16 cellular contexts compared by ENCODE assay signal in the genomic region with DNA sequence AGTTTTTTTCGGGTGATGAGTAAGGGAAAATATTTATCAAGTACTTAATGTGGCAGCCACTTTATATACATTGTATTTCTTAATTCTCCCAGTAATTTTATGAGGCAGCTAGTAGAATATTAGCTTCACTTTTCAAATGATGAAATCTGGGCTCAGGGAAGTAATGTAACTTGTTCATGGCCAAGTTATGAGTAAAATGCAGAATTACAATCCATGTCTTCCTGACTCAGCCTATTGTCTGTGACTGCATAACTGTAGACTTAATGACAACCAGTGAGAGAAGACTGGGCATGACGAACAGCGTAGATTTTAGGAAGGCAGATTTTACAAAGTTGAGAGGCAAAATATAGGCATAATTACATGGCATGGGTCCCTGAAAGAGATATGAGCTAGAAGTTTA.
DNase-seq lines count a peak whose midpoint lies in the region; TF ChIP-seq lines count a peak whose summit lies in the region.
"Had no signal": no experiment of that assay in that cellular context is flagged by ENCODE, and none has a peak within 500 bp of the region (broad histone marks: within the 10 kb centered on the region; RNA-seq: fewer than 3 reads in every experiment).

No MANE protein-coding gene starts in this region.

- no peak for TF ChIP-seq CTCF in MCF 10A (IDR thresholded peaks at IDR 0.05; ENCODE audit: unreplicated experiment)
- TF ChIP-seq CTCF in mammary epithelial cell (conservative IDR thresholded peaks at IDR 0.05 in 1 of 2, IDR thresholded peaks at IDR 0.05 in 1 of 2; ENCODE audit: extremely low read depth in 1 of 2, insufficient read depth in 1 of 2, low read depth in 1 of 2, low read length in 2 of 2): no peak
- TF ChIP-seq CTCF in MM.1S (IDR thresholded peaks at IDR 0.05; ENCODE audit: low read length): no peak
- TF ChIP-seq CTCF in vagina (IDR thresholded peaks at IDR 0.05): no peak

- DNase-seq in MCF 10A (ENCODE audit: unreplicated experiment): peak; percentile 35
- no peak for DNase-seq in mammary epithelial cell
- DNase-seq in amniotic epithelial cell (ENCODE audit: low read depth): peak; percentile 0
- DNase-seq in kidney glomerular epithelial cell (lab: John Stamatoyannopoulos, UW): peak; percentile 15
- no peak for DNase-seq in CD4-positive, alpha-beta memory T cell
- DNase-seq in MM.1S: no peak
- no peak for DNase-seq in vagina (ENCODE audit: extremely low spot score in 2 of 2)
- DNase-seq in C1 segment of cervical spinal cord (lab: John Stamatoyannopoulos, UW): no peak
- DNase-seq: NCI-H1417 treated with DMSO at 0.1 percent for 48 hours, NCI-H2029, NCI-H2171 treated with DMSO at 0.1 percent for 48 hours, NCI-H510A, NCI-H774, PC-9 had no signal

- no peaks in the 10 kb centered on the region for H3K9me3 Mint-ChIP-seq in MCF 10A (ENCODE audit: unreplicated experiment)
- peaks cover 0 to 3% (median 0%) of the 10 kb centered on the region in 8 donors for H3K9me3 Mint-ChIP-seq in CD4-positive, alpha-beta memory T cell
- H3K9me3 Mint-ChIP-seq: GM23338 had no signal

- no peaks in the 10 kb centered on the region for H3K27me3 Mint-ChIP-seq in MCF 10A (ENCODE audit: insufficient read depth, unreplicated experiment)
- H3K27me3 Mint-ChIP-seq in CD4-positive, alpha-beta memory T cell: no peaks in the 10 kb centered on the region

- H3K4me2 ChIP-seq in mammary epithelial cell (ENCODE audit: insufficient read depth, low read depth, low read length) (no peak overlapping the region), MM.1S (ENCODE audit: low read depth, low read length) (no peak overlapping the region)
- H3K4me2 ChIP-seq: GM23338, PC-9 had no signal

- CTCF ChIA-PET in MCF 10A (lab: Yijun Ruan, JAX) (interaction anchor here (0.6 kb wide), 1 partner anchor 60 kb away, joined by 3 read pairs; no protein-coding TSS in a partner anchor), mammary epithelial cell (lab: Charles Lee; ENCODE audit: low non-redundant PET) (interaction anchor here (0.6 kb wide), 1 partner anchor 72 kb away, joined by 3 read pairs; no protein-coding TSS in a partner anchor)
- CTCF ChIA-PET in CD4-positive, alpha-beta memory T cell (lab: Charles Lee; ENCODE audit: partially characterized antibody): no interaction called here

- intact Hi-C loops in MCF 10A (cut with micrococcal nuclease) (no loop called here), mammary epithelial cell (cut with micrococcal nuclease) (loop anchor here (5.0 kb wide), 1 partner anchor 168 kb away; no protein-coding TSS in a partner anchor), vagina (cut with DNase I) (no loop called here)
- intact Hi-C loops in CD4-positive, alpha-beta memory T cell (cut with micrococcal nuclease): no loop called here

- H3K36me3 Mint-ChIP-seq in MCF 10A (ENCODE audit: insufficient read depth, unreplicated experiment): no peaks in the 10 kb centered on the region
- no peaks in the 10 kb centered on the region for H3K36me3 Mint-ChIP-seq in CD4-positive, alpha-beta memory T cell

- TF ChIP-seq POLR2A in vagina (IDR thresholded peaks at IDR 0.05): no peak

- H3K36me3 ChIP-seq in mammary epithelial cell (ENCODE audit: insufficient read depth, low read length): no peaks in the 10 kb centered on the region
- H3K36me3 ChIP-seq in CD4-positive, alpha-beta memory T cell (ENCODE audit: insufficient read depth, low read length): no peaks in the 10 kb centered on the region
- H3K36me3 ChIP-seq in MM.1S (replicated peaks; ENCODE audit: insufficient read depth, low read length): no peaks in the 10 kb centered on the region
- H3K36me3 ChIP-seq in vagina: no peaks in the 10 kb centered on the region

- H3K4me1 ChIP-seq in mammary epithelial cell (ENCODE audit: insufficient read depth, low read length) (no peaks in the 10 kb centered on the region), MM.1S (ENCODE audit: low read length) (no peaks in the 10 kb centered on the region), vagina (no peaks in the 10 kb centered on the region)
- no peaks in the 10 kb centered on the region for H3K4me1 ChIP-seq in CD4-positive, alpha-beta memory T cell (ENCODE audit: insufficient read depth, low read length)

- peaks cover 13% of the 10 kb centered on the region for H3K4me1 Mint-ChIP-seq in MCF 10A (ENCODE audit: insufficient read depth, unreplicated experiment)
- H3K4me1 Mint-ChIP-seq in CD4-positive, alpha-beta memory T cell: no peaks in the 10 kb centered on the region
- H3K4me1 Mint-ChIP-seq: GM23338 had no signal

- WGBS in mammary epithelial cell (ENCODE audit: low coverage, missing lambda C conversion rate): 73% methylated on average over 3 of the region's 3 CpGs

- H3K27me3 ChIP-seq in mammary epithelial cell (ENCODE audit: insufficient read depth, low read length) (no peaks in the 10 kb centered on the region), MM.1S (replicated peaks; ENCODE audit: insufficient read depth, low read length) (no peaks in the 10 kb centered on the region), vagina (no peaks in the 10 kb centered on the region)
- H3K27me3 ChIP-seq in CD4-positive, alpha-beta memory T cell (ENCODE audit: insufficient read depth, low read length): no peaks in the 10 kb centered on the region

- no peak overlapping the region for H3K9ac ChIP-seq in mammary epithelial cell (ENCODE audit: insufficient read depth, low read length)
- H3K9ac ChIP-seq in MM.1S (ENCODE audit: low read length): no peak overlapping the region

- BruUV-seq in MCF 10A (replicated peaks; lab: Mats Ljungman, UMichigan): no TSS peak
- BruUV-seq in mammary epithelial cell (replicated peaks; lab: Mats Ljungman, UMichigan): no TSS peak

- H3K9me2 ChIP-seq in MM.1S (replicated peaks; ENCODE audit: insufficient read depth, low read length): no peaks in the 10 kb centered on the region

- POLR2A ChIA-PET in MCF 10A (lab: Yijun Ruan, JAX): interaction anchor here (0.6 kb wide), 1 partner anchor 1161 kb away, joined by 3 read pairs; no protein-coding TSS in a partner anchor
- POLR2A ChIA-PET in CD4-positive, alpha-beta memory T cell (lab: Charles Lee; ENCODE audit: partially characterized antibody): no interaction called here

- H3K27ac Mint-ChIP-seq in MCF 10A (ENCODE audit: low read depth, unreplicated experiment): no peak overlapping the region
- no peak overlapping the region for H3K27ac Mint-ChIP-seq in CD4-positive, alpha-beta memory T cell
- H3K27ac Mint-ChIP-seq: GM23338 had no signal

- in situ Hi-C loops in mammary epithelial cell (cut with MboI; ENCODE audit: low sequenced_read_pairs in 2 of 2): no loop called here

- H3K4me3 ChIP-seq in mammary epithelial cell (replicated peaks in 1 of 3; ENCODE audit: insufficient read depth in 1 of 3, low read depth in 2 of 3, low read length in 3 of 3): no peak overlapping the region
- H3K4me3 ChIP-seq in CD4-positive, alpha-beta memory T cell (ENCODE audit: low read length in 2 of 2): no peak overlapping the region
- H3K4me3 ChIP-seq in MM.1S (ENCODE audit: low read length): no peak overlapping the region
- no peak overlapping the region for H3K4me3 ChIP-seq in vagina
- H3K4me3 ChIP-seq: GM23338, PC-9 had no signal

- no peak overlapping the region for H3K27ac ChIP-seq in mammary epithelial cell (ENCODE audit: insufficient read depth, low read depth, low read length)
- no peak overlapping the region for H3K27ac ChIP-seq in CD4-positive, alpha-beta memory T cell (ENCODE audit: low read depth, low read length)
- H3K27ac ChIP-seq in MM.1S (ENCODE audit: low read length): no peak overlapping the region
- no peak overlapping the region for H3K27ac ChIP-seq in vagina
- H3K27ac ChIP-seq: 22Rv1, PC-9 had no signal

- H2AFZ ChIP-seq in mammary epithelial cell (ENCODE audit: low read depth, low read length) (no peak overlapping the region), MM.1S (ENCODE audit: low read length) (no peak overlapping the region)
- H2AFZ ChIP-seq: GM23338, PC-9 had no signal

- dilution Hi-C loops in mammary epithelial cell (cut with HindIII; ENCODE audit: low sequenced_read_pairs): no loop called here

- H3K79me2 ChIP-seq in mammary epithelial cell (ENCODE audit: insufficient read depth, low read length) (no peaks in the 10 kb centered on the region), MM.1S (ENCODE audit: low read length) (no peaks in the 10 kb centered on the region)

- H3K9me3 ChIP-seq in mammary epithelial cell (replicated peaks; ENCODE audit: insufficient read depth, low read length): no peaks in the 10 kb centered on the region
- H3K9me3 ChIP-seq in CD4-positive, alpha-beta memory T cell (ENCODE audit: control insufficient read depth in 1 of 2, low read length in 2 of 2): no peaks in the 10 kb centered on the region
- H3K9me3 ChIP-seq in MM.1S (replicated peaks; ENCODE audit: insufficient read depth, low read length): no peaks in the 10 kb centered on the region
- no peaks in the 10 kb centered on the region for H3K9me3 ChIP-seq in vagina

- no peaks in the 10 kb centered on the region for H4K20me1 ChIP-seq in mammary epithelial cell (ENCODE audit: insufficient read depth, low read length)
- H4K20me1 ChIP-seq in MM.1S (ENCODE audit: insufficient read depth, low read length): no peaks in the 10 kb centered on the region

- H3F3A ChIP-seq in MM.1S (ENCODE audit: insufficient read depth, low read length): no peaks in the 10 kb centered on the region

- H3K4me3 Mint-ChIP-seq in MCF 10A (ENCODE audit: unreplicated experiment): no peak overlapping the region
- no peak overlapping the region for H3K4me3 Mint-ChIP-seq in CD4-positive, alpha-beta memory T cell
- H3K4me3 Mint-ChIP-seq: GM23338 had no signal

Comparison
In these comparisons a context has a peak if more than half of its experiments do, and no peak if none do; other contexts are left out.
1. DNase-seq: peak in MCF 10A (single experiment), amniotic epithelial cell (single experiment) and kidney glomerular epithelial cell (single experiment); none in mammary epithelial cell (single experiment), CD4-positive, alpha-beta memory T cell (0 of 5), MM.1S (single experiment), vagina (0 of 2) and C1 segment of cervical spinal cord (0 of 14).